19 cellular contexts compared by ENCODE assay signal in genomic region chr11:126915430-126915829, GRCh38.
"Had no signal": no experiment of that assay in that cellular context is flagged by ENCODE, and none has a peak within 500 bp of the region (broad histone marks: within the 10 kb centered on the region; RNA-seq: fewer than 3 reads in every experiment).

No MANE protein-coding gene starts in this region.

- H3K36me3 ChIP-seq: esophagus muscularis mucosa, neutrophil, right lobe of liver, spleen, tibial nerve had no signal

- H3K4me3 ChIP-seq: esophagus muscularis mucosa, lung, right lobe of liver, spleen, testis, tibial nerve had no signal

- DNase-seq: effector memory CD8-positive, alpha-beta T cell; foreskin keratinocyte; immature natural killer cell; kidney; left cardiac atrium; left ventricle myocardium superior; naive thymus-derived CD8-positive, alpha-beta T cell; right lobe of liver; spleen; stimulated activated CD4-positive, alpha-beta T cell treated with anti-CD3 and anti-CD28 coated beads, Interleukin-15, amount 100 ng/mL, for 24 hours; stimulated activated CD4-positive, alpha-beta T cell treated with anti-CD3 and anti-CD28 coated beads, Interleukin-1b, Interleukin-23, amount 100 ng/mL, for 48 hours; stimulated activated CD4-positive, alpha-beta T cell treated with anti-CD3 and anti-CD28 coated beads, Interleukin-4, amount 100 ng/mL, for 24 hours; stimulated activated naive CD8-positive, alpha-beta T cell treated with anti-CD3 and anti-CD28 coated beads, Interleukin-15, amount 100 ng/mL, for 72 hours; testis had no signal

- H3K27ac ChIP-seq: epithelial cell of prostate, esophagus muscularis mucosa, foreskin keratinocyte, neutrophil, right lobe of liver, spleen, testis, tibial nerve had no signal

- H3K9me3 ChIP-seq: esophagus muscularis mucosa, neutrophil, right lobe of liver, spleen, testis, tibial nerve had no signal

- H3K4me1 ChIP-seq: esophagus muscularis mucosa, right lobe of liver, spleen, testis, tibial nerve had no signal

- H3K27me3 ChIP-seq: esophagus muscularis mucosa, foreskin keratinocyte, neutrophil, right lobe of liver, spleen, testis, tibial nerve had no signal
